1 cellular context compared by ENCODE assay signal in genomic region chr4:159010563-159011260, GRCh38.
TF ChIP-seq lines count a peak whose summit lies in the region.

No MANE protein-coding gene starts in this region.

TF ChIP-seq in liver, 16 proteins besides CTCF, POLR2A, EP300 and RAD21 (continued from another document):
- TF ChIP-seq REST (IDR thresholded peaks at IDR 0.05) (peak; percentile 50), ZBTB33 (IDR thresholded peaks at IDR 0.05) (peak; percentile 33), FOXA1 (IDR thresholded peaks at IDR 0.05) (no peak), NR2F2 (IDR thresholded peaks at IDR 0.05) (no peak)
